Comparison of ENCODE assay signal across 12 cellular contexts in the genomic region with DNA sequence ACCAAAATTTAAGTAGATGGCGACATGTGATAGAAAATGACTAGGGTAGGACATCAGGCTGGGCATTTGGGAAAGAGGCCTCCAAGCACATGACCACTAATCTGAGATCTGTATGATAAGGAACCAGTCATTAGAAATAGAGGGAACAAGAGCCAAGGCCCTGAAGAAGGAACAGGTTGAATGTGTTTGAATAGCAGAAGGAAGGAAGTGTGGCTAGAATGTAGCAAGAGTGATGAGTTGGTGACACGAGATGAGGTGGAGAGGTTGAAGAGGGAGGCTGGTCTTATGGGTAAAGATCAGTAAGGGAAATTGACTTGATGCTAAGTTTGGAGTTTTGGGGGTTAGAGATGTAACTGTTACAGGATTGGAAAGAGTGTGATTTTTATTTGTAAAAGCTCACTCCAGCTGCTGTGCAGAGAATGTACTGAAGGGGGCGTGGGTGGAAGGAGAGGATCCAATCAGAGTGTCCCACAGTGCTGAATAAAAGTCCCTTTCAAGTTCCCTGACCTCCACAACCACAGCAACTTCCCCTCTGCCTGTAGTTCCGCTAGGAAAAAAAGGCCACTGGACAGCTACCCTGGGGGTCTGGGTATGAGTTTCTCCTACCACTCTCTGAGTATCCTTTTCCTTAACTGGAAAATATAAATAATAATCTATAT.
DNase-seq lines count a peak whose midpoint lies in the region; TF ChIP-seq lines count a peak whose summit lies in the region.
"Had no signal": no experiment of that assay in that cellular context is flagged by ENCODE, and none has a peak within 500 bp of the region (broad histone marks: within the 10 kb centered on the region; RNA-seq: fewer than 3 reads in every experiment).

No MANE protein-coding gene starts in this region.

- H3K27ac ChIP-seq in osteoblast (ENCODE audit: low read depth, low read length): no peak overlapping the region
- H3K27ac ChIP-seq: KMS-11, thoracic aorta had no signal

- H3K4me1 ChIP-seq in osteoblast (ENCODE audit: insufficient read depth, low read length): no peaks in the 10 kb centered on the region

- peaks cover 40% of the 10 kb centered on the region for H3K27me3 Mint-ChIP-seq in activated T-helper 1 cell treated with anti-CD3 and anti-CD28 coated beads, Interleukin-12 subunit alpha, Interleukin-12 subunit beta, Interleukin-2, Interleukin-4 antibody, amounts not matched to agents 30 ng/mL and 10 ng/mL and 1 ng/mL, durations not matched to agents 14 hours and 24 hours and 36 hours (ENCODE audit: insufficient read depth)

- no peaks in the 10 kb centered on the region for H3K9me3 Mint-ChIP-seq in activated T-helper 1 cell treated with anti-CD3 and anti-CD28 coated beads, Interleukin-12 subunit alpha, Interleukin-12 subunit beta, Interleukin-2, Interleukin-4 antibody, amounts not matched to agents 30 ng/mL and 10 ng/mL and 1 ng/mL, durations not matched to agents 14 hours and 24 hours and 36 hours

- H4K20me1 ChIP-seq in osteoblast (ENCODE audit: insufficient read depth, low read length): no peaks in the 10 kb centered on the region

- H2AFZ ChIP-seq in osteoblast (ENCODE audit: low read length): no peak overlapping the region

- in situ Hi-C loops in astrocyte of the spinal cord (cut with HindIII; ENCODE audit: low sequenced_read_pairs): no loop called here

- peaks cover 22% of the 10 kb centered on the region for H3K27me3 ChIP-seq in osteoblast (ENCODE audit: insufficient read depth, low read length)

- intact Hi-C loops in activated T-helper 1 cell treated with anti-CD3 and anti-CD28 coated beads, Interleukin-12 subunit alpha, Interleukin-12 subunit beta, Interleukin-2, Interleukin-4 antibody, amounts not matched to agents 30 ng/mL and 10 ng/mL and 1 ng/mL, durations not matched to agents 14 hours and 24 hours and 36 hours (cut with micrococcal nuclease): no loop called here

- no peaks in the 10 kb centered on the region for H3K79me2 ChIP-seq in osteoblast (ENCODE audit: insufficient read depth, low read length)

- no peak overlapping the region for H3K4me3 Mint-ChIP-seq in activated T-helper 1 cell treated with anti-CD3 and anti-CD28 coated beads, Interleukin-12 subunit alpha, Interleukin-12 subunit beta, Interleukin-2, Interleukin-4 antibody, amounts not matched to agents 30 ng/mL and 10 ng/mL and 1 ng/mL, durations not matched to agents 14 hours and 24 hours and 36 hours

- DNase-seq in SIG-M5 treated with dmso at 0.1 percent for 504 hours (lab: John Stamatoyannopoulos, UW; ENCODE audit: unreplicated experiment): peak; percentile 6
- DNase-seq in SIG-M5 (lab: John Stamatoyannopoulos, UW): no peak
- DNase-seq in HT1080 (ENCODE audit: low read depth): peak; percentile 15
- DNase-seq in astrocyte of the spinal cord (ENCODE audit: low read depth, low spot score): no peak
- peak; percentile 58 for DNase-seq in osteoblast (ENCODE audit: insufficient read length, low spot score, missing footprints)
- DNase-seq in epidermal melanocyte (ENCODE audit: insufficient read length, low spot score): no peak
- no peak for DNase-seq in superior temporal gyrus (ENCODE audit: extremely low spot score)
- no peak for DNase-seq in activated T-helper 1 cell treated with anti-CD3 and anti-CD28 coated beads, Interleukin-12 subunit alpha, Interleukin-12 subunit beta, Interleukin-2, Interleukin-4 antibody, amounts not matched to agents 30 ng/mL and 10 ng/mL and 1 ng/mL, durations not matched to agents 14 hours and 24 hours and 36 hours (ENCODE audit: low spot score)
- DNase-seq: aorta; CD4-positive, alpha-beta memory T cell had no signal

- no peaks in the 10 kb centered on the region for H3K36me3 Mint-ChIP-seq in activated T-helper 1 cell treated with anti-CD3 and anti-CD28 coated beads, Interleukin-12 subunit alpha, Interleukin-12 subunit beta, Interleukin-2, Interleukin-4 antibody, amounts not matched to agents 30 ng/mL and 10 ng/mL and 1 ng/mL, durations not matched to agents 14 hours and 24 hours and 36 hours (ENCODE audit: low read depth)
- H3K36me3 Mint-ChIP-seq: CD4-positive, alpha-beta memory T cell had no signal

- H3K9me3 ChIP-seq in osteoblast (ENCODE audit: low read depth, low read length): no peaks in the 10 kb centered on the region
- H3K9me3 ChIP-seq: thoracic aorta had no signal

- H3K4me3 ChIP-seq in astrocyte of the spinal cord (ENCODE audit: low read depth, low read length) (no peak overlapping the region), osteoblast (ENCODE audit: insufficient read depth, low read length) (no peak overlapping the region)
- H3K4me3 ChIP-seq: thoracic aorta had no signal

- TF ChIP-seq CTCF in astrocyte of the spinal cord (IDR thresholded peaks at IDR 0.05; ENCODE audit: low read depth, low read length) (peak; percentile 16), osteoblast (IDR thresholded peaks at IDR 0.05; ENCODE audit: extremely low read depth, low read depth, low read length) (peak; percentile 39)

- H3K4me1 Mint-ChIP-seq in activated T-helper 1 cell treated with anti-CD3 and anti-CD28 coated beads, Interleukin-12 subunit alpha, Interleukin-12 subunit beta, Interleukin-2, Interleukin-4 antibody, amounts not matched to agents 30 ng/mL and 10 ng/mL and 1 ng/mL, durations not matched to agents 14 hours and 24 hours and 36 hours (ENCODE audit: low read depth): no peaks in the 10 kb centered on the region

- no peaks in the 10 kb centered on the region for H3K36me3 ChIP-seq in osteoblast (ENCODE audit: insufficient read depth, low read length)
- H3K36me3 ChIP-seq: thoracic aorta had no signal

- no peak overlapping the region for H3K27ac Mint-ChIP-seq in activated T-helper 1 cell treated with anti-CD3 and anti-CD28 coated beads, Interleukin-12 subunit alpha, Interleukin-12 subunit beta, Interleukin-2, Interleukin-4 antibody, amounts not matched to agents 30 ng/mL and 10 ng/mL and 1 ng/mL, durations not matched to agents 14 hours and 24 hours and 36 hours
- H3K27ac Mint-ChIP-seq: CD4-positive, alpha-beta memory T cell had no signal

- H3K4me2 ChIP-seq in osteoblast (ENCODE audit: insufficient read depth, low read length): no peak overlapping the region
- H3K4me2 ChIP-seq: KMS-11 had no signal

Comparison
In these comparisons a context has a peak if more than half of its experiments do, and no peak if none do; other contexts are left out.
1. DNase-seq: peak in SIG-M5 treated with dmso at 0.1 percent for 504 hours (single experiment), HT1080 (single experiment) and osteoblast (single experiment); none in SIG-M5 (single experiment), astrocyte of the spinal cord (single experiment), epidermal melanocyte (single experiment), superior temporal gyrus (single experiment) and activated T-helper 1 cell treated with anti-CD3 and anti-CD28 coated beads, Interleukin-12 subunit alpha, Interleukin-12 subunit beta, Interleukin-2, Interleukin-4 antibody, amounts not matched to agents 30 ng/mL and 10 ng/mL and 1 ng/mL, durations not matched to agents 14 hours and 24 hours and 36 hours (single experiment).